17 cellular contexts compared by ENCODE assay signal in the genomic region with DNA sequence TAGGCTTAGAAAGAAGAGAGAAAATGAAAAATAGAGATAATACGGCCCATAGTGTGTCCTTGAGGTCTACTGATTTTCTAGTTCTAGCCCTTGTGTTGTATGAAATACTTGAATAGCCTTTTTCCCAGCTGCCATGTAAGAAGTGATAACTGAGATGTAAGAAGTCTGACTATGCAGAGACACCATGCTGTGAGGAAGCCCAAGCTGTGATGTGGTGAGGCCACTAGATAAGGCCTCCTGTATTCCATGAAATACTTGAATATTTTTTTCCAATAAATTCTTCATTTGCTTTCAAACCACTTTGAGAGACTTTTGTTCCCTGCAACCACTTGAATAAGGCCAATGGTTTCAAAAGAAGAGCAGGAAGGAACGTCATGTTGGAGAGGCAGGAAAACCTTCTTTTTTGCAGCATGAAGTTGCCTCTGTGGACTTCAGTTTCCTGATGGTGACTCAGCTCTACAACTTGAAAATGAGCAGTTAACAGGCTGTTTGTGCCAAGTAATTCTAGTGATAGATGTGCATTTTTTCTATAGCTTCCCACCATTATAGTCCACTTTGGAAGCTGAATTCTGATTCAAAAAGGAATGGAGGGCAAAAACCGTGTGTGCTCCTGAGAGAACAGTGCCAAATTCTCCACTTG. TPM values are rescaled to one million over a fixed set of nuclear protein-coding genes. Genes with fewer than 3 reads are reported as not detected.
"Had no signal": no experiment of that assay in that cellular context is flagged by ENCODE, and none has a peak within 500 bp of the region (broad histone marks: within the 10 kb centered on the region; RNA-seq: fewer than 3 reads in every experiment).

No MANE protein-coding gene starts in this region.

- H3K9ac ChIP-seq: parathyroid adenoma had no signal

- DNase-seq: activated CD4-positive, alpha-beta T cell treated with anti-CD3 and anti-CD28 coated beads, Interleukin-2, amount 10 ng/mL, durations not matched to agents 24 days and 14 days; activated naive CD4-positive, alpha-beta T cell treated with anti-CD3 and anti-CD28 coated beads, Interleukin-2, amount 50 U/mL, for 16 hours; activated T-cell treated with anti-CD3 and anti-CD28 coated beads for 4 hours; adrenal gland; lower lobe of right lung; midbrain; naive B cell; retina; stimulated activated CD4-positive, alpha-beta T cell treated with anti-CD3 and anti-CD28 coated beads, Interleukin-4, amount 100 ng/mL, for 24 hours; stimulated activated naive CD8-positive, alpha-beta T cell treated with anti-CD3 and anti-CD28 coated beads, Interleukin-15, amount 100 ng/mL, for 72 hours had no signal

- H3K36me3 ChIP-seq: adrenal gland, lower lobe of right lung, thoracic aorta had no signal

- H3K27me3 ChIP-seq: adrenal gland, hepatocyte had no signal

- H3K4me3 ChIP-seq: adrenal gland, hepatocyte, lower lobe of right lung, thoracic aorta had no signal

- H3K9me3 ChIP-seq: adrenal gland, lower lobe of right lung, thoracic aorta had no signal

- H3K4me1 ChIP-seq: adrenal gland, lower lobe of right lung, parathyroid adenoma had no signal

- H3K4me2 ChIP-seq: hepatocyte had no signal

- H2AFZ ChIP-seq: hepatocyte, parathyroid adenoma had no signal

- H3K79me2 ChIP-seq: hepatocyte, parathyroid adenoma had no signal

- ATAC-seq: activated T-helper 17 cell treated with anti-CD3 and anti-CD28 coated beads, Interleukin-2, amount 50 U/mL, for 72 hours; lower lobe of right lung; stimulated activated naive CD8-positive, alpha-beta T cell treated with anti-CD3 and anti-CD28 coated beads, Interleukin-15, amount 100 ng/mL, for 72 hours had no signal

- H3K27ac ChIP-seq: adrenal gland, hepatocyte, lower lobe of right lung, parathyroid adenoma, thoracic aorta had no signal

RNA-seq across cellular contexts. Expression of gene FAM9C, which starts 25.5 kb away (rescaled TPM):
- total RNA-seq: activated CD4-positive, alpha-beta T cell treated with anti-CD3 and anti-CD28 coated beads, Interleukin-2, amount 10 ng/mL, durations not matched to agents 24 days and 14 days; activated CD8-positive, alpha-beta memory T cell treated with anti-CD3 and anti-CD28 coated beads for 36 hours; cerebellum; hepatocyte; kidney epithelial cell; lower lobe of right lung; thoracic aorta had no signal
- polyA plus RNA-seq: hepatocyte had no signal
